ENCODE assay signal across 8 cellular contexts in genomic region chr1:155085504-155086181, GRCh38.
A peak's percentile ranks its signal among the peaks of the same experiment; 100 is the strongest.
DNase-seq lines count a peak whose midpoint lies in the region; ATAC-seq and TF ChIP-seq lines count a peak whose summit lies in the region.

No MANE protein-coding gene starts in this region.

- POLR2A ChIA-PET in AG04449 (lab: Yijun Ruan, JAX): interaction anchor here (0.7 to 1.8 kb wide), 3 partner anchors 45 to 87 kb away, joined by 4 to 6 read pairs (median 5); partner anchors contain the start of gene KRTCAP2

- CTCF ChIA-PET in AG04449 (lab: Yijun Ruan, JAX): interaction anchor here (0.6 to 5.5 kb wide), 63 partner anchors 10 to 760 kb away, joined by 3 to 212 read pairs (median 5); partner anchors contain the start of genes ADAM15, ATP8B2, CKS1B and DPM3

- ATAC-seq in HG03064 (IDR thresholded peaks at IDR 0.05; ENCODE audit: low read depth, unreplicated experiment) (peak; percentile 17), GM18498 (IDR thresholded peaks at IDR 0.05; ENCODE audit: unreplicated experiment) (no peak), HG03025 (IDR thresholded peaks at IDR 0.05; ENCODE audit: low FRiP score, unreplicated experiment) (no peak)

- H3K4me3 ChIP-seq in AG04449 (ENCODE audit: low read depth, low read length) (peak overlapping the region; percentile 89), astrocyte of the cerebellum (ENCODE audit: low read depth, low read length) (peak overlapping the region; percentile 53)

- no peak for DNase-seq in AG04449 (ENCODE audit: low read depth, low spot score)
- DNase-seq in T1000 (lab: John Stamatoyannopoulos, UW): peak; percentile 54
- DNase-seq in astrocyte of the cerebellum (ENCODE audit: low read depth): no peak
- peak; percentile 82 for DNase-seq in islet precursor cell
- DNase-seq in stimulated activated CD4-positive, alpha-beta T cell treated with anti-CD3 and anti-CD28 coated beads, Interleukin-1b, Interleukin-23, amount 100 ng/mL, for 1 hour (ENCODE audit: low read depth in 2 of 2): peak; percentile 42 to 57

- in situ Hi-C loops in astrocyte of the cerebellum (cut with HindIII; ENCODE audit: low sequenced_read_pairs): no loop called here

- TF ChIP-seq CTCF in AG04449 (IDR thresholded peaks at IDR 0.05; ENCODE audit: insufficient read depth, low read length, missing control alignments) (no peak), astrocyte of the cerebellum (IDR thresholded peaks at IDR 0.05; ENCODE audit: low read depth, low read length, missing control alignments) (no peak)

Comparison
In these comparisons a context has a peak if more than half of its experiments do, and no peak if none do; other contexts are left out.
1. DNase-seq: peak in T1000 (single experiment), islet precursor cell (single experiment) and stimulated activated CD4-positive, alpha-beta T cell treated with anti-CD3 and anti-CD28 coated beads, Interleukin-1b, Interleukin-23, amount 100 ng/mL, for 1 hour (2 of 2); none in AG04449 (single experiment) and astrocyte of the cerebellum (single experiment).